Comparison of ENCODE assay signal across 14 cellular contexts in genomic region chr6:72636215-72636614, GRCh38. TPM values are rescaled to one million over a fixed set of nuclear protein-coding genes. Genes with fewer than 3 reads are reported as not detected.
DNase-seq lines count a peak whose midpoint lies in the region; ATAC-seq and TF ChIP-seq lines count a peak whose summit lies in the region.
"Had no signal": no experiment of that assay in that cellular context is flagged by ENCODE, and none has a peak within 500 bp of the region (broad histone marks: within the 10 kb centered on the region; RNA-seq: fewer than 3 reads in every experiment).

No MANE protein-coding gene starts in this region.

- ATAC-seq in GM18502 (IDR thresholded peaks at IDR 0.05; ENCODE audit: poor library complexity, unreplicated experiment) (peak; percentile 95), GM19455 (IDR thresholded peaks at IDR 0.05; ENCODE audit: unreplicated experiment) (peak; percentile 94), HG02798 (IDR thresholded peaks at IDR 0.05; ENCODE audit: poor library complexity, unreplicated experiment) (peak; percentile 98), HG03432 (IDR thresholded peaks at IDR 0.05; ENCODE audit: unreplicated experiment) (peak; percentile 94), right lobe of liver (no peak)
- ATAC-seq: activated T-cell treated with anti-CD3 and anti-CD28 coated beads, Interleukin-2, amount 50 U/mL, for 4 hours had no signal

- DNase-seq in right lobe of liver, result no peak
- DNase-seq in endothelial cell (ENCODE audit: low spot score), result no peak
- no peak for DNase-seq in SK-N-DZ (ENCODE audit: low spot score)
- no peak for DNase-seq in kidney glomerular epithelial cell (lab: John Stamatoyannopoulos, UW)
- DNase-seq: activated B cell treated with CpG ODN at 0.5 μM for 24 hours; activated T-cell treated with anti-CD3 and anti-CD28 coated beads, Interleukin-2, amount 50 U/mL, for 4 hours; NCI-H524 treated with DMSO at 0.1 percent for 48 hours; small intestine; trophoblast cell had no signal

- no peak overlapping the region for H3K4me3 ChIP-seq in right lobe of liver

- no peaks in the 10 kb centered on the region for H3K36me3 Mint-ChIP-seq in endothelial cell (ENCODE audit: low read depth, unreplicated experiment)

- intact Hi-C loops in right lobe of liver (cut with DNase I), result no loop called here

- no peaks in the 10 kb centered on the region for H3K27me3 ChIP-seq in right lobe of liver

- TF ChIP-seq CTCF in right lobe of liver (IDR thresholded peaks at IDR 0.05), result no peak
- no peak for TF ChIP-seq CTCF in endothelial cell (IDR thresholded peaks at IDR 0.05; ENCODE audit: unreplicated experiment)

- no peaks in the 10 kb centered on the region for H3K36me3 ChIP-seq in right lobe of liver

- no peak overlapping the region for H3K27ac ChIP-seq in right lobe of liver

- peaks cover 2% of the 10 kb centered on the region for H3K27me3 Mint-ChIP-seq in endothelial cell (ENCODE audit: unreplicated experiment)
- H3K27me3 Mint-ChIP-seq: activated B cell treated with CpG ODN at 0.5 μM for 24 hours had no signal

- no peak overlapping the region for H3K27ac Mint-ChIP-seq in endothelial cell (ENCODE audit: unreplicated experiment)
- H3K27ac Mint-ChIP-seq: activated B cell treated with CpG ODN at 0.5 μM for 24 hours had no signal

- H3K4me1 ChIP-seq in right lobe of liver, result no peaks in the 10 kb centered on the region

- 43% methylated on average over 2 of the region's 2 CpGs for WGBS in right lobe of liver (ENCODE audit: insufficient coverage, low coverage, low lambda C conversion rate, missing lambda C conversion rate)

- peaks cover 0 to 5% (median 0%) of the 10 kb centered on the region in 4 donors for H3K9me3 ChIP-seq in right lobe of liver

- no peak overlapping the region for H3K4me3 Mint-ChIP-seq in endothelial cell (ENCODE audit: unreplicated experiment)
- H3K4me3 Mint-ChIP-seq: activated B cell treated with CpG ODN at 0.5 μM for 24 hours; activated T-cell treated with anti-CD3 and anti-CD28 coated beads, Interleukin-2, amount 50 U/mL, for 4 hours; neural crest cell had no signal

- H3K9me3 Mint-ChIP-seq in endothelial cell (ENCODE audit: unreplicated experiment), result no peaks in the 10 kb centered on the region
- H3K9me3 Mint-ChIP-seq: activated B cell treated with CpG ODN at 0.5 μM for 24 hours had no signal

- no peaks in the 10 kb centered on the region for H3K4me1 Mint-ChIP-seq in endothelial cell (ENCODE audit: unreplicated experiment)
- H3K4me1 Mint-ChIP-seq: neural crest cell had no signal

- no peak for TF ChIP-seq POLR2A in right lobe of liver (IDR thresholded peaks at IDR 0.05)

RNA-seq across cellular contexts. Expression of gene KCNQ5, which starts 14.4 kb away (rescaled TPM):
- total RNA-seq in right lobe of liver (under 1 TPM in 2 of 6 experiments, not detected in 4; 0.04 to 0.11 TPM), endothelial cell (ENCODE audit: unreplicated experiment) (0.08 TPM)
- polyA plus RNA-seq in SK-N-DZ (2014; cell fraction: cytosol; rRNA removed), result 7.0 and 8.4 TPM in 2 replicates
- polyA plus RNA-seq in SK-N-DZ (2014; cell fraction: nucleus; rRNA removed), result 4.5 and 11.2 TPM in 2 replicates

Comparison
In these comparisons a context has a peak if more than half of its experiments do, and no peak if none do; other contexts are left out.
1. ATAC-seq: peak in GM18502 (single experiment), GM19455 (single experiment), HG02798 (single experiment) and HG03432 (single experiment); none in right lobe of liver (0 of 4).